ENCODE assay signal across 21 cellular contexts in genomic region chr1:87404306-87404705, GRCh38.
DNase-seq lines count a peak whose midpoint lies in the region; ATAC-seq and TF ChIP-seq lines count a peak whose summit lies in the region.
"Had no signal": no experiment of that assay in that cellular context is flagged by ENCODE, and none has a peak within 500 bp of the region (broad histone marks: within the 10 kb centered on the region; RNA-seq: fewer than 3 reads in every experiment).

No MANE protein-coding gene starts in this region.

- no peak for DNase-seq in activated CD4-positive, CD25-positive, alpha-beta regulatory T cell (lab: John Stamatoyannopoulos, UW)
- DNase-seq in CD4-positive, alpha-beta T cell: peak in 3 of 10 experiments; percentile 4 to 7 (median 5)
- DNase-seq in RWPE1 (ENCODE audit: low spot score) (peak; percentile 20), tibial artery (no peak), mesothelial cell of epicardium (ENCODE audit: low spot score in 2 of 2, unreplicated experiment in 2 of 2) (no peak), AG20443 (ENCODE audit: low spot score) (no peak)
- peak; percentile 18 for DNase-seq in activated T-helper 2 cell treated with anti-CD3 and anti-CD28 coated beads, Interferon-gamma antibody, Interleukin-2, Interleukin-4, amounts not matched to agents 10 μg/mL and 5 μg/mL and 100 μg/mL, durations not matched to agents 14 hours and 24 hours and 36 hours (ENCODE audit: low spot score)
- DNase-seq: 8988T; amniotic stem cell; cerebellar nuclear complex; hippocampal formation; KG1; NCI-H1048; NCI-H2081 treated with DMSO at 0.1 percent for 48 hours; NCI-H510A treated with DMSO at 0.1 percent for 48 hours; stimulated activated naive B cell treated with anti-CD40 and anti-IgM and Interleukin-4, amounts not matched to agents 10 μg/mL and 1 μg/mL and 100 μg/mL, for 72 hours had no signal

- CTCF ChIA-PET in CD4-positive, alpha-beta T cell (lab: Charles Lee): interaction anchor here (0.5 kb wide), 1 partner anchor 1452 kb away, joined by 3 read pairs; no protein-coding TSS in a partner anchor
- CTCF ChIA-PET in RWPE1 (lab: Yijun Ruan, JAX): interaction anchor here (0.6 kb wide), 1 partner anchor 11 kb away, joined by 3 read pairs; no protein-coding TSS in a partner anchor

- no peak overlapping the region for H3K4me3 Mint-ChIP-seq in CD4-positive, alpha-beta T cell
- no peak overlapping the region for H3K4me3 Mint-ChIP-seq in activated T-helper 2 cell treated with anti-CD3 and anti-CD28 coated beads, Interferon-gamma antibody, Interleukin-2, Interleukin-4, amounts not matched to agents 10 μg/mL and 5 μg/mL and 100 μg/mL, durations not matched to agents 14 hours and 24 hours and 36 hours (ENCODE audit: low read depth)
- H3K4me3 Mint-ChIP-seq in mesothelial cell of epicardium: no peak overlapping the region
- H3K4me3 Mint-ChIP-seq: stimulated activated naive B cell treated with anti-CD40 and anti-IgM and Interleukin-4, amounts not matched to agents 10 μg/mL and 1 μg/mL and 100 μg/mL, for 72 hours; type B pancreatic cell had no signal

- H3K9me3 ChIP-seq in CD4-positive, alpha-beta T cell (ENCODE audit: control insufficient read depth, low read length): no peaks in the 10 kb centered on the region
- H3K9me3 ChIP-seq in tibial artery: no peaks in the 10 kb centered on the region
- H3K9me3 ChIP-seq: BLaER1 had no signal

- H3K9me3 Mint-ChIP-seq in CD4-positive, alpha-beta T cell: no peaks in the 10 kb centered on the region
- peaks cover 4% of the 10 kb centered on the region for H3K9me3 Mint-ChIP-seq in activated T-helper 2 cell treated with anti-CD3 and anti-CD28 coated beads, Interferon-gamma antibody, Interleukin-2, Interleukin-4, amounts not matched to agents 10 μg/mL and 5 μg/mL and 100 μg/mL, durations not matched to agents 14 hours and 24 hours and 36 hours
- peaks cover 7% of the 10 kb centered on the region for H3K9me3 Mint-ChIP-seq in mesothelial cell of epicardium
- H3K9me3 Mint-ChIP-seq: type B pancreatic cell had no signal

- ATAC-seq in activated CD4-positive, CD25-positive, alpha-beta regulatory T cell treated with anti-CD3 and anti-CD28 coated beads, Interleukin-2, amount 50 U/mL, for 24 hours: peak; percentile 81 to 85
- ATAC-seq in CD4-positive, alpha-beta T cell (ENCODE audit: poor library complexity): peak; percentile 89
- ATAC-seq: stimulated activated naive B cell treated with anti-CD40 and anti-IgM and Interleukin-4, amounts not matched to agents 10 μg/mL and 1 μg/mL and 100 μg/mL, for 72 hours had no signal

- no peaks in the 10 kb centered on the region for H3K36me3 Mint-ChIP-seq in CD4-positive, alpha-beta T cell (ENCODE audit: low read depth)
- H3K36me3 Mint-ChIP-seq in activated T-helper 2 cell treated with anti-CD3 and anti-CD28 coated beads, Interferon-gamma antibody, Interleukin-2, Interleukin-4, amounts not matched to agents 10 μg/mL and 5 μg/mL and 100 μg/mL, durations not matched to agents 14 hours and 24 hours and 36 hours (ENCODE audit: low read depth): no peaks in the 10 kb centered on the region
- H3K36me3 Mint-ChIP-seq in mesothelial cell of epicardium: peaks cover 4% of the 10 kb centered on the region
- H3K36me3 Mint-ChIP-seq: type B pancreatic cell had no signal

- no peak for TF ChIP-seq CTCF in CD4-positive, alpha-beta T cell (IDR thresholded peaks at IDR 0.05)
- TF ChIP-seq CTCF in RWPE1 (conservative IDR thresholded peaks at IDR 0.05; ENCODE audit: low read depth): no peak
- no peak for TF ChIP-seq CTCF in tibial artery (IDR thresholded peaks at IDR 0.05)
- no peak for TF ChIP-seq CTCF in mesothelial cell of epicardium (IDR thresholded peaks at IDR 0.05; ENCODE audit: unreplicated experiment)

- H3K27me3 Mint-ChIP-seq in CD4-positive, alpha-beta T cell: no peaks in the 10 kb centered on the region
- peaks cover 39% of the 10 kb centered on the region for H3K27me3 Mint-ChIP-seq in activated T-helper 2 cell treated with anti-CD3 and anti-CD28 coated beads, Interferon-gamma antibody, Interleukin-2, Interleukin-4, amounts not matched to agents 10 μg/mL and 5 μg/mL and 100 μg/mL, durations not matched to agents 14 hours and 24 hours and 36 hours (ENCODE audit: low read depth)
- H3K27me3 Mint-ChIP-seq in mesothelial cell of epicardium (ENCODE audit: low read depth): no peaks in the 10 kb centered on the region
- H3K27me3 Mint-ChIP-seq: stimulated activated naive B cell treated with anti-CD40 and anti-IgM and Interleukin-4, amounts not matched to agents 10 μg/mL and 1 μg/mL and 100 μg/mL, for 72 hours; type B pancreatic cell had no signal

- H3K27me3 ChIP-seq in CD4-positive, alpha-beta T cell (ENCODE audit: control insufficient read depth, insufficient read depth, low read length): no peaks in the 10 kb centered on the region
- no peaks in the 10 kb centered on the region for H3K27me3 ChIP-seq in tibial artery
- H3K27me3 ChIP-seq: BLaER1 had no signal

- H3K27ac Mint-ChIP-seq in CD4-positive, alpha-beta T cell: peak overlapping the region; percentile 21
- no peak overlapping the region for H3K27ac Mint-ChIP-seq in activated T-helper 2 cell treated with anti-CD3 and anti-CD28 coated beads, Interferon-gamma antibody, Interleukin-2, Interleukin-4, amounts not matched to agents 10 μg/mL and 5 μg/mL and 100 μg/mL, durations not matched to agents 14 hours and 24 hours and 36 hours
- H3K27ac Mint-ChIP-seq in mesothelial cell of epicardium: no peak overlapping the region
- H3K27ac Mint-ChIP-seq: stimulated activated naive B cell treated with anti-CD40 and anti-IgM and Interleukin-4, amounts not matched to agents 10 μg/mL and 1 μg/mL and 100 μg/mL, for 72 hours; type B pancreatic cell had no signal

- no peaks in the 10 kb centered on the region for H3K4me1 ChIP-seq in tibial artery

- no peaks in the 10 kb centered on the region for H3K36me3 ChIP-seq in tibial artery
- H3K36me3 ChIP-seq: BLaER1 had no signal

- POLR2A ChIA-PET in CD4-positive, alpha-beta T cell (lab: Charles Lee): interaction anchor here (1.3 kb wide), 1 partner anchor 70 kb away, joined by 5 read pairs; no protein-coding TSS in a partner anchor
- POLR2A ChIA-PET in RWPE1 (lab: Yijun Ruan, JAX; ENCODE audit: low non-redundant PET): no interaction called here

- H3K4me1 Mint-ChIP-seq in CD4-positive, alpha-beta T cell (ENCODE audit: low read depth): peaks cover 13% of the 10 kb centered on the region
- H3K4me1 Mint-ChIP-seq in activated T-helper 2 cell treated with anti-CD3 and anti-CD28 coated beads, Interferon-gamma antibody, Interleukin-2, Interleukin-4, amounts not matched to agents 10 μg/mL and 5 μg/mL and 100 μg/mL, durations not matched to agents 14 hours and 24 hours and 36 hours (ENCODE audit: low read depth): peaks cover 29% of the 10 kb centered on the region
- peaks cover 14% of the 10 kb centered on the region for H3K4me1 Mint-ChIP-seq in mesothelial cell of epicardium
- H3K4me1 Mint-ChIP-seq: stimulated activated naive B cell treated with anti-CD40 and anti-IgM and Interleukin-4, amounts not matched to agents 10 μg/mL and 1 μg/mL and 100 μg/mL, for 72 hours had no signal

- intact Hi-C loops in CD4-positive, alpha-beta T cell (cut with DNase I, micrococcal nuclease): loop anchor here in 1 of 2 experiments (5.0 kb wide), 1 partner anchor 72 kb away; no protein-coding TSS in a partner anchor
- intact Hi-C loops in activated T-helper 2 cell treated with anti-CD3 and anti-CD28 coated beads, Interferon-gamma antibody, Interleukin-2, Interleukin-4, amounts not matched to agents 10 μg/mL and 5 μg/mL and 100 μg/mL, durations not matched to agents 14 hours and 24 hours and 36 hours (cut with micrococcal nuclease): loop anchor here (1.0 to 2.0 kb wide), 4 partner anchors 30 to 253 kb away; no protein-coding TSS in a partner anchor
- intact Hi-C loops in tibial artery (cut with DNase I; ENCODE audit: low total_unique reads): no loop called here

- no peak overlapping the region for H3K4me3 ChIP-seq in tibial artery
- H3K4me3 ChIP-seq: BLaER1, smooth muscle cell had no signal

- H3K27ac ChIP-seq in CD4-positive, alpha-beta T cell (ENCODE audit: low read depth, low read length): no peak overlapping the region
- H3K27ac ChIP-seq in RWPE1 (no peak overlapping the region), tibial artery (no peak overlapping the region)
- H3K27ac ChIP-seq: BLaER1, HL-60 had no signal

Comparison
In these comparisons a context has a peak if more than half of its experiments do, and no peak if none do; other contexts are left out.
1. DNase-seq: peak in RWPE1 (single experiment) and activated T-helper 2 cell treated with anti-CD3 and anti-CD28 coated beads, Interferon-gamma antibody, Interleukin-2, Interleukin-4, amounts not matched to agents 10 μg/mL and 5 μg/mL and 100 μg/mL, durations not matched to agents 14 hours and 24 hours and 36 hours (single experiment); none in activated CD4-positive, CD25-positive, alpha-beta regulatory T cell (0 of 4), tibial artery (0 of 2), mesothelial cell of epicardium (0 of 2) and AG20443 (single experiment).